ENCODE assay signal across 25 cellular contexts in genomic region chr11:117193130-117194020, GRCh38. TPM values are rescaled to one million over a fixed set of nuclear protein-coding genes. Genes with fewer than 3 reads are reported as not detected.
DNase-seq lines count a peak whose midpoint lies in the region; ATAC-seq, FAIRE-seq and TF ChIP-seq lines count a peak whose summit lies in the region.
"Had no signal": no experiment of that assay in that cellular context is flagged by ENCODE, and none has a peak within 500 bp of the region (broad histone marks: within the 10 kb centered on the region; RNA-seq: fewer than 3 reads in every experiment).

No MANE protein-coding gene starts in this region.

- H3K27ac ChIP-seq in CD4-positive, alpha-beta T cell (ENCODE audit: low read depth, low read length): peak overlapping the region; percentile 9
- H3K27ac ChIP-seq in pancreas: no peak overlapping the region
- H3K27ac ChIP-seq: 22Rv1, neutrophil, SK-N-MC, thyroid gland had no signal

- peak overlapping the region; percentile 13 for H3K27ac Mint-ChIP-seq in T-helper 1 cell treated with Interleukin-12 subunit alpha and Interleukin-12 subunit beta and Interleukin-4 antibody, amounts not matched to agents 30 μg/mL and 1 μg/mL, for 36 hours
- H3K27ac Mint-ChIP-seq in CD4-positive, alpha-beta T cell: no peak overlapping the region
- H3K27ac Mint-ChIP-seq in activated CD8-positive, alpha-beta T cell treated with anti-CD3 and anti-CD28 coated beads, Interleukin-2, amount 10 ng/mL, durations not matched to agents 7 days and 5 days: peak overlapping the region; percentile 46
- H3K27ac Mint-ChIP-seq in naive thymus-derived CD8-positive, alpha-beta T cell: peak overlapping the region in 7 of 10 donors; percentile 11 to 88 (median 56)
- H3K27ac Mint-ChIP-seq: activated T-cell treated with anti-CD3 and anti-CD28 coated beads, Interleukin-2, amount 50 U/mL, for 72 hours had no signal

- no peak for FAIRE-seq in pancreas (lab: Jason Lieb, UNC)
- FAIRE-seq: H1 had no signal

- ATAC-seq in CD4-positive, alpha-beta T cell (ENCODE audit: poor library complexity): no peak
- no peak for ATAC-seq in activated CD8-positive, alpha-beta T cell treated with anti-CD3 and anti-CD28 coated beads, Interleukin-2, amount 10 ng/mL, durations not matched to agents 7 days and 5 days
- no peak for ATAC-seq in naive thymus-derived CD8-positive, alpha-beta T cell
- ATAC-seq in pancreas (no peak), GM21390 (IDR thresholded peaks at IDR 0.05; ENCODE audit: unreplicated experiment) (no peak)
- ATAC-seq: activated T-cell treated with anti-CD3 and anti-CD28 coated beads, Interleukin-2, amount 50 U/mL, for 72 hours; left colon had no signal

- no peak overlapping the region for H3K4me3 ChIP-seq in pancreas
- H3K4me3 ChIP-seq: gastrocnemius medialis, SK-N-MC, stomach, thyroid gland had no signal

- no peaks in the 10 kb centered on the region for H3K9me3 Mint-ChIP-seq in T-helper 1 cell treated with Interleukin-12 subunit alpha and Interleukin-12 subunit beta and Interleukin-4 antibody, amounts not matched to agents 30 μg/mL and 1 μg/mL, for 36 hours
- no peaks in the 10 kb centered on the region for H3K9me3 Mint-ChIP-seq in CD4-positive, alpha-beta T cell
- H3K9me3 Mint-ChIP-seq in activated CD8-positive, alpha-beta T cell treated with anti-CD3 and anti-CD28 coated beads, Interleukin-2, amount 10 ng/mL, durations not matched to agents 7 days and 5 days (ENCODE audit: insufficient read depth): no peaks in the 10 kb centered on the region
- H3K9me3 Mint-ChIP-seq in naive thymus-derived CD8-positive, alpha-beta T cell: no peaks in the 10 kb centered on the region
- H3K9me3 Mint-ChIP-seq: activated T-cell treated with anti-CD3 and anti-CD28 coated beads, Interleukin-2, amount 50 U/mL, for 72 hours; central memory CD8-positive, alpha-beta T cell had no signal

- CTCF ChIA-PET in CD4-positive, alpha-beta T cell (lab: Charles Lee): no interaction called here
- CTCF ChIA-PET in activated CD8-positive, alpha-beta T cell treated with anti-CD3 and anti-CD28 coated beads, Interleukin-2, amount 10 ng/mL, durations not matched to agents 7 days and 5 days (lab: Charles Lee): interaction anchor here (0.6 kb wide), 1 partner anchor 12 kb away, joined by 3 read pairs; no protein-coding TSS in a partner anchor

- POLR2A ChIA-PET in CD4-positive, alpha-beta T cell (lab: Charles Lee): interaction anchor here (4.8 kb wide), 1 partner anchor 14 kb away, joined by 18 read pairs; the partner anchor contains the start of gene SIDT2
- POLR2A ChIA-PET in activated CD8-positive, alpha-beta T cell treated with anti-CD3 and anti-CD28 coated beads, Interleukin-2, amount 10 ng/mL, durations not matched to agents 7 days and 5 days (lab: Charles Lee): interaction anchor here (0.6 to 0.9 kb wide), 2 partner anchors 36 to 280 kb away, joined by 3 to 5 read pairs; no protein-coding TSS in a partner anchor
- POLR2A ChIA-PET in naive thymus-derived CD8-positive, alpha-beta T cell (lab: Charles Lee): interaction anchor here (0.6 to 1.6 kb wide), 4 partner anchors 9 to 17 kb away, joined by 3 to 7 read pairs (median 4); partner anchors contain the start of gene SIDT2

- peaks cover 7% of the 10 kb centered on the region for H3K36me3 Mint-ChIP-seq in T-helper 1 cell treated with Interleukin-12 subunit alpha and Interleukin-12 subunit beta and Interleukin-4 antibody, amounts not matched to agents 30 μg/mL and 1 μg/mL, for 36 hours (ENCODE audit: low read depth)
- peaks cover 29% of the 10 kb centered on the region for H3K36me3 Mint-ChIP-seq in CD4-positive, alpha-beta T cell (ENCODE audit: low read depth)
- H3K36me3 Mint-ChIP-seq in activated CD8-positive, alpha-beta T cell treated with anti-CD3 and anti-CD28 coated beads, Interleukin-2, amount 10 ng/mL, durations not matched to agents 7 days and 5 days (ENCODE audit: low read depth): peaks cover 7% of the 10 kb centered on the region
- peaks cover 0 to 15% (median 3%) of the 10 kb centered on the region in 3 donors for H3K36me3 Mint-ChIP-seq in naive thymus-derived CD8-positive, alpha-beta T cell

- TF ChIP-seq CTCF in CD4-positive, alpha-beta T cell (IDR thresholded peaks at IDR 0.05): no peak
- no peak for TF ChIP-seq CTCF in pancreas (IDR thresholded peaks at IDR 0.05)

- WGBS in pancreas, 2 donors: 92% methylated on average over 15 of the region's 15 CpGs

- peaks cover 0 to 51% (median 28%) of the 10 kb centered on the region in 3 donors for H3K36me3 ChIP-seq in pancreas

- H3K4me1 Mint-ChIP-seq in T-helper 1 cell treated with Interleukin-12 subunit alpha and Interleukin-12 subunit beta and Interleukin-4 antibody, amounts not matched to agents 30 μg/mL and 1 μg/mL, for 36 hours (ENCODE audit: low read depth): peaks cover 2% of the 10 kb centered on the region
- H3K4me1 Mint-ChIP-seq in CD4-positive, alpha-beta T cell (ENCODE audit: low read depth): peaks cover 8% of the 10 kb centered on the region
- peaks cover 5% of the 10 kb centered on the region for H3K4me1 Mint-ChIP-seq in activated CD8-positive, alpha-beta T cell treated with anti-CD3 and anti-CD28 coated beads, Interleukin-2, amount 10 ng/mL, durations not matched to agents 7 days and 5 days (ENCODE audit: low read depth)
- peaks cover 0 to 22% (median 12%) of the 10 kb centered on the region in 4 donors for H3K4me1 Mint-ChIP-seq in naive thymus-derived CD8-positive, alpha-beta T cell

- H3K4me3 Mint-ChIP-seq in T-helper 1 cell treated with Interleukin-12 subunit alpha and Interleukin-12 subunit beta and Interleukin-4 antibody, amounts not matched to agents 30 μg/mL and 1 μg/mL, for 36 hours: no peak overlapping the region
- H3K4me3 Mint-ChIP-seq in CD4-positive, alpha-beta T cell: no peak overlapping the region
- H3K4me3 Mint-ChIP-seq in activated CD8-positive, alpha-beta T cell treated with anti-CD3 and anti-CD28 coated beads, Interleukin-2, amount 10 ng/mL, durations not matched to agents 7 days and 5 days: no peak overlapping the region
- no peak overlapping the region for H3K4me3 Mint-ChIP-seq in naive thymus-derived CD8-positive, alpha-beta T cell
- H3K4me3 Mint-ChIP-seq: activated T-cell treated with anti-CD3 and anti-CD28 coated beads, Interleukin-2, amount 50 U/mL, for 72 hours; central memory CD8-positive, alpha-beta T cell had no signal

- intact Hi-C loops in CD4-positive, alpha-beta T cell (cut with DNase I, micrococcal nuclease): no loop called here
- intact Hi-C loops in pancreas (cut with DNase I): no loop called here

- no peaks in the 10 kb centered on the region for H3K9me3 ChIP-seq in CD4-positive, alpha-beta T cell (ENCODE audit: control insufficient read depth, low read length)
- no peaks in the 10 kb centered on the region for H3K9me3 ChIP-seq in pancreas
- H3K9me3 ChIP-seq: gastrocnemius medialis, neutrophil, stomach, thyroid gland had no signal

- DNase-seq in T-helper 1 cell: no peak
- no peak for DNase-seq in CD4-positive, alpha-beta T cell
- no peak for DNase-seq in activated CD8-positive, alpha-beta T cell treated with anti-CD3 and anti-CD28 coated beads, Interleukin-2, amount 10 ng/mL, durations not matched to agents 7 days and 5 days
- DNase-seq in naive thymus-derived CD8-positive, alpha-beta T cell: no peak
- DNase-seq in pancreas: no peak
- no peak for DNase-seq in NCI-H1092 treated with DMSO at 0.1 percent for 48 hours (lab: John Stamatoyannopoulos, UW)
- DNase-seq: activated CD4-positive, alpha-beta T cell treated with anti-CD3 and anti-CD28 coated beads for 4 hours; activated T-cell treated with anti-CD3 and anti-CD28 coated beads, Interleukin-2, amount 50 U/mL, for 72 hours; gastrocnemius medialis; left colon; mesendoderm; NCI-H1417; NCI-H2081 treated with DMSO at 0.1 percent for 48 hours; NCI-H345; NCI-H82; RPMI8226; stomach; thyroid gland had no signal

- H3K27me3 Mint-ChIP-seq in T-helper 1 cell treated with Interleukin-12 subunit alpha and Interleukin-12 subunit beta and Interleukin-4 antibody, amounts not matched to agents 30 μg/mL and 1 μg/mL, for 36 hours (ENCODE audit: low read depth): no peaks in the 10 kb centered on the region
- H3K27me3 Mint-ChIP-seq in CD4-positive, alpha-beta T cell: no peaks in the 10 kb centered on the region
- H3K27me3 Mint-ChIP-seq in activated CD8-positive, alpha-beta T cell treated with anti-CD3 and anti-CD28 coated beads, Interleukin-2, amount 10 ng/mL, durations not matched to agents 7 days and 5 days (ENCODE audit: low read depth): no peaks in the 10 kb centered on the region
- no peaks in the 10 kb centered on the region for H3K27me3 Mint-ChIP-seq in naive thymus-derived CD8-positive, alpha-beta T cell
- H3K27me3 Mint-ChIP-seq: central memory CD8-positive, alpha-beta T cell had no signal

- H3K4me1 ChIP-seq in pancreas: peaks cover 4 to 15% (median 15%) of the 10 kb centered on the region in 3 donors

- H3K27me3 ChIP-seq in CD4-positive, alpha-beta T cell (ENCODE audit: control insufficient read depth, insufficient read depth, low read length): no peaks in the 10 kb centered on the region
- no peaks in the 10 kb centered on the region for H3K27me3 ChIP-seq in pancreas
- H3K27me3 ChIP-seq: gastrocnemius medialis, neutrophil, stomach, thyroid gland had no signal

RNA-seq across cellular contexts. Expression of gene TAGLN, which starts 5.8 kb away (rescaled TPM):
- total RNA-seq in CD4-positive, alpha-beta T cell: 1 to 10 TPM; 8.4 to 9.5 TPM
- 1 to 10 TPM; 2.4 to 2.6 TPM for total RNA-seq in activated CD8-positive, alpha-beta T cell treated with anti-CD3 and anti-CD28 coated beads, Interleukin-2, amount 10 ng/mL, durations not matched to agents 7 days and 5 days
- 10 to 100 TPM; 12.1 to 14.4 TPM for total RNA-seq in naive thymus-derived CD8-positive, alpha-beta T cell
- polyA plus RNA-seq in naive thymus-derived CD8-positive, alpha-beta T cell: under 1 TPM; 0.13 to 0.51 (median 0.21) TPM
- 100 to 1,000 TPM in 1 of 6 donors, 10 to 100 TPM in 5; 24.1 to 100 (median 59.6) TPM for total RNA-seq in pancreas
- 100 to 1,000 TPM; 363 to 430 TPM for polyA plus RNA-seq in pancreas

RNA-seq across cellular contexts. Expression of gene SIDT2, which starts 14.8 kb away (rescaled TPM):
- 100 to 1,000 TPM; 197 to 200 TPM for total RNA-seq in CD4-positive, alpha-beta T cell
- 10 to 100 TPM; 20.2 to 23.6 TPM for total RNA-seq in activated CD8-positive, alpha-beta T cell treated with anti-CD3 and anti-CD28 coated beads, Interleukin-2, amount 10 ng/mL, durations not matched to agents 7 days and 5 days
- total RNA-seq in naive thymus-derived CD8-positive, alpha-beta T cell: 10 to 100 TPM; 48.0 to 63.0 TPM
- polyA plus RNA-seq in naive thymus-derived CD8-positive, alpha-beta T cell: 1 to 10 TPM; 2.3 to 3.1 (median 2.3) TPM
- 100 to 1,000 TPM in 2 of 6 donors, 10 to 100 TPM in 4; 61.9 to 153 (median 82.5) TPM for total RNA-seq in pancreas
- 10 to 100 TPM; 47.4 to 97.5 TPM for polyA plus RNA-seq in pancreas

RNA-seq across cellular contexts. Expression of gene PCSK7, which starts 38.5 kb away (rescaled TPM):
- total RNA-seq in CD4-positive, alpha-beta T cell: 100 to 1,000 TPM; 229 to 247 TPM
- 100 to 1,000 TPM; 160 to 161 TPM for total RNA-seq in activated CD8-positive, alpha-beta T cell treated with anti-CD3 and anti-CD28 coated beads, Interleukin-2, amount 10 ng/mL, durations not matched to agents 7 days and 5 days
- total RNA-seq in naive thymus-derived CD8-positive, alpha-beta T cell: 100 to 1,000 TPM; 277 to 296 TPM
- polyA plus RNA-seq in naive thymus-derived CD8-positive, alpha-beta T cell: 10 to 100 TPM; 32.6 to 60.6 (median 47.8) TPM
- total RNA-seq in pancreas: 10 to 100 TPM; 20.3 to 36.5 (median 27.3) TPM
- polyA plus RNA-seq in pancreas: 10 to 100 TPM; 27.2 to 44.2 TPM

RNA-seq across cellular contexts. Expression of gene RNF214, which starts 39.1 kb away (rescaled TPM):
- 10 to 100 TPM; 12.9 to 15.8 TPM for total RNA-seq in CD4-positive, alpha-beta T cell
- 10 to 100 TPM; 19.5 to 21.2 TPM for total RNA-seq in activated CD8-positive, alpha-beta T cell treated with anti-CD3 and anti-CD28 coated beads, Interleukin-2, amount 10 ng/mL, durations not matched to agents 7 days and 5 days
- 10 to 100 TPM; 28.8 to 30.3 TPM for total RNA-seq in naive thymus-derived CD8-positive, alpha-beta T cell
- polyA plus RNA-seq in naive thymus-derived CD8-positive, alpha-beta T cell: 10 to 100 TPM in 1 of 3 donors, 1 to 10 TPM in 2; 7.5 to 11.6 (median 9.3) TPM
- 10 to 100 TPM; 14.0 to 23.8 (median 20.8) TPM for total RNA-seq in pancreas
- 10 to 100 TPM; 15.7 to 17.8 TPM for polyA plus RNA-seq in pancreas

RNA-seq across cellular contexts. Expression of gene PAFAH1B2, which starts 49.3 kb away (rescaled TPM):
- 10 to 100 TPM; 44.3 to 45.6 TPM for total RNA-seq in CD4-positive, alpha-beta T cell
- total RNA-seq in activated CD8-positive, alpha-beta T cell treated with anti-CD3 and anti-CD28 coated beads, Interleukin-2, amount 10 ng/mL, durations not matched to agents 7 days and 5 days: 10 to 100 TPM; 56.5 to 60.0 TPM
- 10 to 100 TPM; 59.2 to 60.5 TPM for total RNA-seq in naive thymus-derived CD8-positive, alpha-beta T cell
- 10 to 100 TPM; 14.4 to 19.5 (median 18.3) TPM for polyA plus RNA-seq in naive thymus-derived CD8-positive, alpha-beta T cell
- 10 to 100 TPM; 21.8 to 47.7 (median 29.1) TPM for total RNA-seq in pancreas
- polyA plus RNA-seq in pancreas: 10 to 100 TPM; 14.8 to 19.4 TPM

Comparison
In these comparisons a context has a peak if more than half of its experiments do, and no peak if none do; other contexts are left out.
1. RNA of gene PCSK7, which starts 38.5 kb away (total RNA-seq): 277 to 296 TPM in naive thymus-derived CD8-positive, alpha-beta T cell, 229 to 247 TPM in CD4-positive, alpha-beta T cell and 160 to 161 TPM in activated CD8-positive, alpha-beta T cell treated with anti-CD3 and anti-CD28 coated beads, Interleukin-2, amount 10 ng/mL, durations not matched to agents 7 days and 5 days; 20.3 to 36.5 TPM in pancreas; every median in the first group is over 4 times any median in the second.